Comparison of ENCODE assay signal across 8 cellular contexts in the genomic region with DNA sequence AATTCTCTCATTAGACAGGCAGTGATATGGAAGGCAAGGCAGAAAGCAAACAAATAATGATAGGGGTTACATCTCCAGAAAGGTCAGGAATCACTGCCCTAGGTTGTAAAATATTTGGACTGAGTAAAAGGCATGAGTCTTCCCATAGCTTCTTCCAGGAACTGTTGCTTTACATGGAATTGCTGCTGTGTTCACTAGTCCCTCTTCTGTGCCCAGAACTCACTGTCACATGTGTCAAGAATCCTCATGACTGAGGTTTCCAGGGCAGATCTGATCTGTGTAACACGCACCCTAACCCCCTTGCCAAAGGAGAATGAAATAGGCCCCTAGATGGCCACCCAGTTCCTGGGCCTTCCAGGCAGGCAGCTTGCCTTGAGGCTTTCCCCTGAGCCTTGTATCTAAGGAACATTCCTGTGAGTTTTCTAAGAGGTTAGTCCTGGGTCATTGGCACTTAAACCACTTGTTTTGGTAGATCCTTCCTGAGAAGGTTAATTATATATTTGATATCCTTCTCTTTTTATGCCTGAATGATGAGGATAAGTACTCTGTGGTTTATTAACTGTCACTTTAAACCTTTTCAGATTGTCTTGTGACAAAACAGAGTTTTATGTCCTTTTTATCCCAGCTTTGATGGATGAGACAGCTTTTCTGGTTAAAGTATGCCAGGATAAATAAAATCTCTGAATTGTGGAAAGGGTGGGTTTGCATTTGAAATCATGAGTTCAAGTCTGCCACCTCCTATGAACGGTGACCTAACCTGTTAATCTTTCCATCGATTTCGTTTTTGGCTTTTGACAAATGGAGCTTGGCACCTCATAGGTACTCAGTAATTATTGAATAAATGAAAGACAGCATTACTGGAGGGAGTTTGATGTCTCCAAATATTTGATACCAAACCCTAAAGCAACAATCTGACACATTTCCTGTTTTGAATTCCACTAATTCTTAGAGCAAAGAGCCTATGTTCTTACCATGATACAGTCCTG.
A peak's percentile ranks its signal among the peaks of the same experiment; 100 is the strongest.
DNase-seq lines count a peak whose midpoint lies in the region; ATAC-seq, FAIRE-seq and TF ChIP-seq lines count a peak whose summit lies in the region.

No MANE protein-coding gene starts in this region.

- ATAC-seq in HepG2 (no peak), GM21447 (IDR thresholded peaks at IDR 0.05; ENCODE audit: unreplicated experiment) (no peak), GM19463 (IDR thresholded peaks at IDR 0.05; ENCODE audit: unreplicated experiment) (no peak)
- no peak for ATAC-seq in activated CD4-positive, CD25-positive, alpha-beta regulatory T cell treated with anti-CD3 and anti-CD28 coated beads, Interleukin-2, amount 50 U/mL, for 24 hours

- TF ChIP-seq CTCF in HepG2 (CRISPR knock-in tag; IDR thresholded peaks at IDR 0.05) (no peak), type B pancreatic cell (conservative IDR thresholded peaks at IDR 0.05) (no peak)

- H3K4me1 Mint-ChIP-seq in activated CD4-positive, alpha-beta memory T cell treated with anti-CD3 and anti-CD28 coated beads for 36 hours (ENCODE audit: low read depth): peaks cover 68% of the 10 kb centered on the region
- H3K4me1 Mint-ChIP-seq in activated CD4-positive, alpha-beta memory T cell treated with anti-CD3 and anti-CD28 coated beads, Interleukin-2, amount 10 ng/mL, durations not matched to agents 7 days and 5 days: peaks cover 46% of the 10 kb centered on the region
- peaks cover 90% of the 10 kb centered on the region for H3K4me1 Mint-ChIP-seq in activated naive CD8-positive, alpha-beta T cell (ENCODE audit: low read depth)
- peaks cover 59% of the 10 kb centered on the region for H3K4me1 Mint-ChIP-seq in type B pancreatic cell (ENCODE audit: unreplicated experiment)

- POLR2A ChIA-PET in activated CD4-positive, alpha-beta memory T cell treated with anti-CD3 and anti-CD28 coated beads for 36 hours (lab: Charles Lee): no interaction called here
- POLR2A ChIA-PET in activated CD4-positive, alpha-beta memory T cell treated with anti-CD3 and anti-CD28 coated beads, Interleukin-2, amount 10 ng/mL, durations not matched to agents 7 days and 5 days (lab: Charles Lee): interaction anchor here (1.2 to 1.8 kb wide), 2 partner anchors 21 to 163 kb away, joined by 3 to 4 read pairs; partner anchors contain the start of gene DHRS3
- POLR2A ChIA-PET in HepG2 (lab: Yijun Ruan, JAX): interaction anchor here (0.6 to 2.3 kb wide), 7 partner anchors 23 to 164 kb away, joined by 3 to 11 read pairs (median 5); partner anchors contain the start of gene DHRS3

- no peak overlapping the region for H3K4me3 Mint-ChIP-seq in activated CD4-positive, alpha-beta memory T cell treated with anti-CD3 and anti-CD28 coated beads for 36 hours
- H3K4me3 Mint-ChIP-seq in activated CD4-positive, alpha-beta memory T cell treated with anti-CD3 and anti-CD28 coated beads, Interleukin-2, amount 10 ng/mL, durations not matched to agents 7 days and 5 days: no peak overlapping the region
- H3K4me3 Mint-ChIP-seq in activated naive CD8-positive, alpha-beta T cell: peak overlapping the region; percentile 24
- H3K4me3 Mint-ChIP-seq in type B pancreatic cell: peak overlapping the region; percentile 9

- TF ChIP-seq RAD21 in HepG2 (CRISPR knock-in tag; IDR thresholded peaks at IDR 0.05): no peak

- H3K9me3 ChIP-seq in HepG2 (ENCODE audit: low read length): no peaks in the 10 kb centered on the region

- peak overlapping the region; percentile 58 for H3K27ac ChIP-seq in HepG2 (ENCODE audit: extremely low read length, insufficient read depth, low read length)

- peak overlapping the region; percentile 58 for H3K27ac Mint-ChIP-seq in activated CD4-positive, alpha-beta memory T cell treated with anti-CD3 and anti-CD28 coated beads for 36 hours
- H3K27ac Mint-ChIP-seq in activated CD4-positive, alpha-beta memory T cell treated with anti-CD3 and anti-CD28 coated beads, Interleukin-2, amount 10 ng/mL, durations not matched to agents 7 days and 5 days: no peak overlapping the region
- peak overlapping the region; percentile 99 for H3K27ac Mint-ChIP-seq in activated naive CD8-positive, alpha-beta T cell
- peak overlapping the region; percentile 89 for H3K27ac Mint-ChIP-seq in type B pancreatic cell

- 0 out of 2 replicates have a peak overlapping the region, but pooled peaks have one; percentile 2 for H3K9ac ChIP-seq in HepG2 (ENCODE audit: insufficient read depth, low read depth, low read length)

- no peak overlapping the region for H3K4me3 ChIP-seq in HepG2 (replicated peaks in 1 of 3; ENCODE audit: insufficient read depth in 1 of 3, low read depth in 2 of 3, low read length in 3 of 3)

- CTCF ChIA-PET in activated CD4-positive, alpha-beta memory T cell treated with anti-CD3 and anti-CD28 coated beads for 36 hours (lab: Charles Lee): no interaction called here
- CTCF ChIA-PET in activated CD4-positive, alpha-beta memory T cell treated with anti-CD3 and anti-CD28 coated beads, Interleukin-2, amount 10 ng/mL, durations not matched to agents 7 days and 5 days (lab: Charles Lee): no interaction called here
- CTCF ChIA-PET in HepG2 (lab: Yijun Ruan, JAX; ENCODE audit: low intra/inter-chr PET ratio, low total read pairs): no interaction called here

- BruUV-seq in HepG2 (replicated peaks; lab: Mats Ljungman, UMichigan): no TSS peak

- TF ChIP-seq POLR2A in HepG2 (IDR thresholded peaks at IDR 0.05; ENCODE audit: insufficient read depth in 1 of 2, low read depth in 2 of 2, low read length in 2 of 2): no peak

- no peaks in the 10 kb centered on the region for H3K79me2 ChIP-seq in HepG2 (ENCODE audit: insufficient read depth, low read length)

- TF ChIP-seq EP300 in HepG2 (IDR thresholded peaks at IDR 0.05; ENCODE audit: low read depth in 2 of 2, low read length in 2 of 2) (no peak), HepG2 (CRISPR knock-in tag; IDR thresholded peaks at IDR 0.05; ENCODE audit: borderline replicate concordance) (no peak)

- H3K4me1 ChIP-seq in HepG2 (ENCODE audit: insufficient read depth, low read length): peaks cover 40% of the 10 kb centered on the region

- peak overlapping the region; percentile 38; the same call in 1 of the 2 replicates for H3K4me2 ChIP-seq in HepG2 (ENCODE audit: low read depth, low read length)

- intact Hi-C loops in activated CD4-positive, alpha-beta memory T cell treated with anti-CD3 and anti-CD28 coated beads for 36 hours (cut with micrococcal nuclease): no loop called here
- intact Hi-C loops in HepG2 (cut with micrococcal nuclease; ENCODE audit: unreplicated experiment): no loop called here

- no peaks in the 10 kb centered on the region for H3K9me3 Mint-ChIP-seq in activated CD4-positive, alpha-beta memory T cell treated with anti-CD3 and anti-CD28 coated beads for 36 hours
- H3K9me3 Mint-ChIP-seq in activated CD4-positive, alpha-beta memory T cell treated with anti-CD3 and anti-CD28 coated beads, Interleukin-2, amount 10 ng/mL, durations not matched to agents 7 days and 5 days: no peaks in the 10 kb centered on the region
- no peaks in the 10 kb centered on the region for H3K9me3 Mint-ChIP-seq in activated naive CD8-positive, alpha-beta T cell (ENCODE audit: low read depth)
- H3K9me3 Mint-ChIP-seq in type B pancreatic cell: no peaks in the 10 kb centered on the region

- H3K36me3 ChIP-seq in HepG2 (replicated peaks in 1 of 2; ENCODE audit: control insufficient read depth in 1 of 2, insufficient read depth in 2 of 2, low read length in 2 of 2): peaks cover 5 to 12% of the 10 kb centered on the region in 2 experiments; a peak in 4 of 5 replicates

- FAIRE-seq in HepG2 (lab: Jason Lieb, UNC): no peak

- no peaks in the 10 kb centered on the region for H3K27me3 ChIP-seq in HepG2 (ENCODE audit: control insufficient read depth in 1 of 2, insufficient read depth in 2 of 2, low read length in 2 of 2)

- DNase-seq in activated CD4-positive, alpha-beta memory T cell treated with anti-CD3 and anti-CD28 coated beads for 36 hours: no peak
- DNase-seq in activated CD4-positive, alpha-beta memory T cell treated with anti-CD3 and anti-CD28 coated beads, Interleukin-2, amount 10 ng/mL, durations not matched to agents 7 days and 5 days: no peak
- DNase-seq in HepG2 (ENCODE audit: low spot score) (no peak), type B pancreatic cell (ENCODE audit: extremely low spot score, unreplicated experiment) (no peak)

- peaks cover 39% of the 10 kb centered on the region for H3K36me3 Mint-ChIP-seq in activated CD4-positive, alpha-beta memory T cell treated with anti-CD3 and anti-CD28 coated beads for 36 hours
- peaks cover 49% of the 10 kb centered on the region for H3K36me3 Mint-ChIP-seq in activated CD4-positive, alpha-beta memory T cell treated with anti-CD3 and anti-CD28 coated beads, Interleukin-2, amount 10 ng/mL, durations not matched to agents 7 days and 5 days (ENCODE audit: low read depth)
- H3K36me3 Mint-ChIP-seq in activated naive CD8-positive, alpha-beta T cell: peaks cover 38% of the 10 kb centered on the region
- H3K36me3 Mint-ChIP-seq in type B pancreatic cell: peaks cover 26% of the 10 kb centered on the region

- H3K27me3 Mint-ChIP-seq in activated CD4-positive, alpha-beta memory T cell treated with anti-CD3 and anti-CD28 coated beads for 36 hours: peaks cover 9% of the 10 kb centered on the region
- peaks cover 24% of the 10 kb centered on the region for H3K27me3 Mint-ChIP-seq in activated CD4-positive, alpha-beta memory T cell treated with anti-CD3 and anti-CD28 coated beads, Interleukin-2, amount 10 ng/mL, durations not matched to agents 7 days and 5 days
- H3K27me3 Mint-ChIP-seq in activated naive CD8-positive, alpha-beta T cell: no peaks in the 10 kb centered on the region
- no peaks in the 10 kb centered on the region for H3K27me3 Mint-ChIP-seq in type B pancreatic cell

- no peak overlapping the region for H2AFZ ChIP-seq in HepG2 (ENCODE audit: low read length)

- WGBS in HepG2 (ENCODE audit: low lambda C conversion rate): 90% methylated on average over 4 of the region's 4 CpGs

- in situ Hi-C loops in HepG2 (cut with HindIII; ENCODE audit: extremely low pct_ligation_motif_present, low pct_unique_long_range_greater_than_20kb): no loop called here

- H4K20me1 ChIP-seq in HepG2 (ENCODE audit: insufficient read depth, low read length): no peaks in the 10 kb centered on the region

TF ChIP-seq in HepG2, 621 proteins besides CTCF, POLR2A, EP300 and RAD21 (continues in another document):
- TF ChIP-seq ZNF674 (CRISPR knock-in tag; IDR thresholded peaks at IDR 0.05; ENCODE audit: low read depth): no peak
- TF ChIP-seq GTF3A (CRISPR knock-in tag; conservative IDR thresholded peaks at IDR 0.05): no peak

Comparison
In these comparisons a context has a peak if more than half of its experiments do, and no peak if none do; other contexts are left out.
1. H3K4me3 Mint-ChIP-seq: peak in activated naive CD8-positive, alpha-beta T cell (single experiment) and type B pancreatic cell (single experiment); none in activated CD4-positive, alpha-beta memory T cell treated with anti-CD3 and anti-CD28 coated beads for 36 hours (single experiment) and activated CD4-positive, alpha-beta memory T cell treated with anti-CD3 and anti-CD28 coated beads, Interleukin-2, amount 10 ng/mL, durations not matched to agents 7 days and 5 days (single experiment).